8 cellular contexts compared by ENCODE assay signal in genomic region chr19:4327252-4327876, GRCh38. TPM values are rescaled to one million over a fixed set of nuclear protein-coding genes. Genes with fewer than 3 reads are reported as not detected.
DNase-seq lines count a peak whose midpoint lies in the region; ATAC-seq, FAIRE-seq and TF ChIP-seq lines count a peak whose summit lies in the region.

No MANE protein-coding gene starts in this region.

- peaks cover 25% of the 10 kb centered on the region for H3K4me1 Mint-ChIP-seq in activated T-cell treated with anti-CD3 and anti-CD28 coated beads, Interleukin-2, amount 50 U/mL, for 4 hours (ENCODE audit: low read depth)

- ATAC-seq in activated T-cell treated with anti-CD3 and anti-CD28 coated beads, Interleukin-2, amount 50 U/mL, for 4 hours = peak; percentile 22 to 46
- ATAC-seq in foreskin keratinocyte = peak; percentile 29
- peak in 3 of 4 donors; percentile 5 to 64 (median 59) for ATAC-seq in pancreas

- FAIRE-seq in pancreas (lab: Jason Lieb, UNC) = no peak

- DNase-seq in GM06990 (ENCODE audit: extremely low read depth, insufficient read length) = peak; percentile 83
- DNase-seq in NCI-H82 (lab: John Stamatoyannopoulos, UW) = peak; percentile 93
- DNase-seq in activated T-cell treated with anti-CD3 and anti-CD28 coated beads, Interleukin-2, amount 50 U/mL, for 4 hours = peak; percentile 68
- no peak for DNase-seq in foreskin keratinocyte
- DNase-seq in pancreas = peak in 5 of 6 donors; percentile 78 to 92 (median 82)
- peak; percentile 83 for DNase-seq in transverse colon
- DNase-seq in cerebellar nuclear complex (lab: John Stamatoyannopoulos, UW) = no peak
- DNase-seq in DMS79 (lab: John Stamatoyannopoulos, UW) = no peak

- peak overlapping the region; percentile 62 for H3K4me3 Mint-ChIP-seq in activated T-cell treated with anti-CD3 and anti-CD28 coated beads, Interleukin-2, amount 50 U/mL, for 4 hours

- H3K27me3 ChIP-seq in GM06990 (replicated peaks; ENCODE audit: control insufficient read depth, insufficient read depth, low read length) (no peaks in the 10 kb centered on the region), foreskin keratinocyte (no peaks in the 10 kb centered on the region), pancreas (no peaks in the 10 kb centered on the region), transverse colon (peaks cover 5% of the 10 kb centered on the region)

- H3K27ac ChIP-seq in foreskin keratinocyte (no peak overlapping the region), pancreas (peak overlapping the region in 1 of 4 donors; percentile 38), transverse colon (peak overlapping the region in 3 of 4 donors; percentile 25 to 59 (median 52))

- H3K36me3 Mint-ChIP-seq in activated T-cell treated with anti-CD3 and anti-CD28 coated beads, Interleukin-2, amount 50 U/mL, for 4 hours (ENCODE audit: insufficient read depth) = no peaks in the 10 kb centered on the region

- intact Hi-C loops in pancreas (cut with DNase I) (no loop called here), transverse colon (cut with DNase I; ENCODE audit: low total_unique reads) (no loop called here)

- H3K9me3 ChIP-seq in pancreas (no peaks in the 10 kb centered on the region), transverse colon (no peaks in the 10 kb centered on the region)

- no peaks in the 10 kb centered on the region for H3K4me1 ChIP-seq in foreskin keratinocyte
- H3K4me1 ChIP-seq in pancreas = no peaks in the 10 kb centered on the region
- peaks cover 4 to 21% (median 6%) of the 10 kb centered on the region in 4 donors for H3K4me1 ChIP-seq in transverse colon

- in situ Hi-C loops in transverse colon (cut with MboI; ENCODE audit: low pct_ligation_motif_present in 1 of 4, low pct_unique_long_range_greater_than_20kb in 1 of 4, low sequenced_read_pairs in 3 of 4) = no loop called here

- no peak for TF ChIP-seq EP300 in transverse colon (IDR thresholded peaks at IDR 0.05; ENCODE audit: low read depth)

- TF ChIP-seq CTCF in GM06990 (IDR thresholded peaks at IDR 0.05; ENCODE audit: insufficient read depth, low read length, poor library complexity, severe bottlenecking) (no peak), foreskin keratinocyte (conservative IDR thresholded peaks at IDR 0.05) (no peak), pancreas (IDR thresholded peaks at IDR 0.05) (no peak), transverse colon (IDR thresholded peaks at IDR 0.05) (no peak)

- no peaks in the 10 kb centered on the region for H3K9me3 Mint-ChIP-seq in activated T-cell treated with anti-CD3 and anti-CD28 coated beads, Interleukin-2, amount 50 U/mL, for 4 hours

- WGBS in pancreas, 2 donors = 14 to 34% methylated on average over 28 to 30 of the region's 30 CpGs
- WGBS in transverse colon (ENCODE audit: low coverage in 1 of 2), 2 donors = 43% methylated on average over 23 of the region's 30 CpGs; no CpG with 5 or more reads in 1 of the 2 donors

- H3K36me3 ChIP-seq in GM06990 (ENCODE audit: control insufficient read depth, insufficient read depth, low read length) (no peaks in the 10 kb centered on the region), pancreas (no peaks in the 10 kb centered on the region), transverse colon (no peaks in the 10 kb centered on the region)

- H3K4me3 ChIP-seq in GM06990 (replicated peaks; ENCODE audit: low read depth, low read length) = no peak overlapping the region; the same call in 1 of the 2 replicates
- peak overlapping the region; percentile 10 to 33 (median 16) for H3K4me3 ChIP-seq in pancreas
- H3K4me3 ChIP-seq in transverse colon = peak overlapping the region in 3 of 4 donors; percentile 10 to 21 (median 13)

- no peak for TF ChIP-seq POLR2A in transverse colon (IDR thresholded peaks at IDR 0.05)

- peaks cover 3% of the 10 kb centered on the region for H3K27me3 Mint-ChIP-seq in activated T-cell treated with anti-CD3 and anti-CD28 coated beads, Interleukin-2, amount 50 U/mL, for 4 hours (ENCODE audit: low read depth)

RNA-seq across cellular contexts. Expression of gene STAP2, which starts 11.3 kb away (rescaled TPM):
- 10 to 100 TPM; 11.1 to 13.2 (median 12.8) TPM for total RNA-seq in activated T-cell treated with anti-CD3 and anti-CD28 coated beads, Interleukin-2, amount 50 U/mL, for 4 hours
- total RNA-seq in foreskin keratinocyte = 65.5 and 76.1 TPM in 2 replicates
- polyA plus RNA-seq in foreskin keratinocyte = 75.0 and 84.2 TPM in 2 replicates
- 10 to 100 TPM; 17.4 to 45.4 (median 23.3) TPM for total RNA-seq in pancreas
- polyA plus RNA-seq in pancreas = 10 to 100 TPM; 46.6 to 65.5 TPM
- 100 to 1,000 TPM; 146 to 680 (median 245) TPM for total RNA-seq in transverse colon

RNA-seq across cellular contexts. Expression of gene MPND, which starts 16.0 kb away (rescaled TPM):
- total RNA-seq in activated T-cell treated with anti-CD3 and anti-CD28 coated beads, Interleukin-2, amount 50 U/mL, for 4 hours = 10 to 100 TPM; 16.0 to 18.6 (median 18.1) TPM
- total RNA-seq in foreskin keratinocyte (10.0 and 10.9 TPM in 2 replicates), pancreas (10 to 100 TPM; 11.8 to 20.0 (median 14.9) TPM), transverse colon (10 to 100 TPM; 16.5 to 96.5 (median 33.7) TPM)
- polyA plus RNA-seq in foreskin keratinocyte (15.2 and 15.5 TPM in 2 replicates), pancreas (10 to 100 TPM; 16.7 to 18.9 TPM)

RNA-seq across cellular contexts. Expression of gene FSD1, which starts 23.0 kb away (rescaled TPM):
- total RNA-seq in activated T-cell treated with anti-CD3 and anti-CD28 coated beads, Interleukin-2, amount 50 U/mL, for 4 hours = 10 to 100 TPM in 1 of 3 donors, 1 to 10 TPM in 2; 5.9 to 10.4 (median 9.1) TPM
- total RNA-seq in foreskin keratinocyte (7.3 and 8.6 TPM in 2 replicates), pancreas (under 1 TPM in 1 of 6 donors, not detected in 5; 0.50 TPM), transverse colon (1 to 10 TPM in 2 of 4 donors, under 1 TPM in 1, not detected in 1; 0.68 to 2.9 (median 1.5) TPM)
- polyA plus RNA-seq in foreskin keratinocyte (8.4 and 10.4 TPM in 2 replicates), pancreas (under 1 TPM in 1 of 2 donors, not detected in 1; 0.21 TPM)

RNA-seq across cellular contexts. Expression of gene TMIGD2, which starts 25.2 kb away (rescaled TPM):
- 1 to 10 TPM; 1.9 to 2.7 (median 2.1) TPM for total RNA-seq in activated T-cell treated with anti-CD3 and anti-CD28 coated beads, Interleukin-2, amount 50 U/mL, for 4 hours
- total RNA-seq in foreskin keratinocyte = not detected in 2 replicates
- polyA plus RNA-seq in foreskin keratinocyte = not detected in 2 replicates
- under 1 TPM in 2 of 6 donors, not detected in 4; 0.16 to 0.28 TPM for total RNA-seq in pancreas
- polyA plus RNA-seq in pancreas = not detected
- total RNA-seq in transverse colon = 1 to 10 TPM in 2 of 4 donors, not detected in 2; 3.8 to 4.8 TPM

RNA-seq across cellular contexts. Expression of gene SHD, which starts 48.3 kb away (rescaled TPM):
- total RNA-seq in activated T-cell treated with anti-CD3 and anti-CD28 coated beads, Interleukin-2, amount 50 U/mL, for 4 hours = not detected
- total RNA-seq in foreskin keratinocyte = not detected in 2 replicates
- polyA plus RNA-seq in foreskin keratinocyte = not detected in 2 replicates
- total RNA-seq in pancreas = not detected
- polyA plus RNA-seq in pancreas = not detected
- 10 to 100 TPM in 3 of 4 donors, 1 to 10 TPM in 1; 7.6 to 51.4 (median 27.5) TPM for total RNA-seq in transverse colon

Comparison
In these comparisons a context has a peak if more than half of its experiments do, and no peak if none do; other contexts are left out.
1. DNase-seq: peak in GM06990 (single experiment), NCI-H82 (single experiment), activated T-cell treated with anti-CD3 and anti-CD28 coated beads, Interleukin-2, amount 50 U/mL, for 4 hours (single experiment), pancreas (5 of 6) and transverse colon (single experiment); none in foreskin keratinocyte (0 of 2), cerebellar nuclear complex (0 of 2) and DMS79 (single experiment).
2. Peak in every context shown above with its lines, with median percentiles within 50 percentile points of each other: ATAC-seq.